ENCODE assay signal across 1 cellular context in the genomic region with DNA sequence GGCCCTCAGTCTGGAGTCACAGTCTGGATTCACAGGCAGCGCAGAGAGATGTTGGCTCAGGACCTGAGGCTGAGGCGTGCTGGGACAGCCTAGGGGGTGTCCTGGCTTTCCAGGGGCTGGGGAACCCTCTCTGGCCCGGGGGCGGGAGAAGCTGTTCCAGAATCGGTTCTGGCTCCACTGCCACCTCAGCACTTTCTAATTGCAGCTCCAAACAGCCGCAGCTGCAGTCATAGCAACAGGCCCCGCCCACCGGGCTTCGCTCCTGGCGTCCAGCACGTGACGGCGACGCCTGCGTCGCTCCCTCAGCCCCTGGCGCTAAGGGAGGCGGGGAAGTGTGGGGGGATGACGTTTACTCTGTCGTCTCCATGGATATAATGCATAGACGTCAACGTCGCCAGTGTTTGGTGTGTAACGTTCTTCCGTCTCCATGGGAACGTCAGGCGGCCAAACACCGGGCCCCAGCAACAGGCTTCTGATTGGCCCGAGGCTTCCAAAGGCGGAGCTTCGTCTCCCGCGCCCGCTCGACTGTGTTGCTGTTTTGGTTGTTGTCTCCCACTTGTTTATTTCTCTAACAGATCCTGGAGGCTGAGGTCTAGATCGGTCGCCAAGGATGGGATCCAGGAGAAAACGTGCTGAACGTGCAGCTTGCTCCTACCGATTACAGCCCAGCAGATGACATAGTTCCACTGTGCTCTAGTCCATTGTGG.
TF ChIP-seq lines count a peak whose summit lies in the region.

No MANE protein-coding gene starts in this region.

TF ChIP-seq in K562, 482 proteins besides CTCF, POLR2A, EP300 and RAD21 (continued from another document and continues in another):
- TF ChIP-seq CREBBP (IDR thresholded peaks at IDR 0.05; ENCODE audit: low read depth, low read length) (no peak), FOXK2 (conservative IDR thresholded peaks at IDR 0.05 in 1 of 2, IDR thresholded peaks at IDR 0.05 in 1 of 2; ENCODE audit: low read depth in 2 of 2) (peak; percentile 91 to 92), TCF7L2 (IDR thresholded peaks at IDR 0.05; ENCODE audit: low read depth, low read length) (no peak), ZNF76 (CRISPR knock-in tag; IDR thresholded peaks at IDR 0.05; ENCODE audit: borderline replicate concordance) (no peak), RBFOX2 (IDR thresholded peaks at IDR 0.05; ENCODE audit: low read depth, low read length) (peak; percentile 78), TFAP4 (CRISPR knock-in tag; IDR thresholded peaks at IDR 0.05; ENCODE audit: borderline replicate concordance) (peak; percentile 82; the same call in 1 of the 2 replicates), ZNF384 (IDR thresholded peaks at IDR 0.05; ENCODE audit: low read depth, low read length) (no peak), PHF21A (IDR thresholded peaks at IDR 0.05; ENCODE audit: borderline replicate concordance, low read depth) (no peak), RBM34 (IDR thresholded peaks at IDR 0.05; ENCODE audit: borderline replicate concordance, insufficient read depth, low read length) (no peak), PBX2 (CRISPR knock-in tag; IDR thresholded peaks at IDR 0.05; ENCODE audit: low read depth) (no peak), PBX2 (tag; conservative IDR thresholded peaks at IDR 0.05; ENCODE audit: low read depth) (no peak), ZNF175 (CRISPR knock-in tag; IDR thresholded peaks at IDR 0.05; ENCODE audit: low read depth) (no peak), KLF1 (tag; IDR thresholded peaks at IDR 0.05) (no peak), REST (CRISPR knock-in tag; IDR thresholded peaks at IDR 0.05; ENCODE audit: low read depth) (no peak), IFI16 (CRISPR knock-in tag; IDR thresholded peaks at IDR 0.05) (no peak), SRSF1 (IDR thresholded peaks at IDR 0.05; ENCODE audit: low read depth, low read length) (no peak), ZNF551 (CRISPR knock-in tag; IDR thresholded peaks at IDR 0.05) (no peak), SAFB (IDR thresholded peaks at IDR 0.05; ENCODE audit: borderline replicate concordance, low read depth, low read length) (no peak), FOXP1 (CRISPR knock-in tag; IDR thresholded peaks at IDR 0.05) (peak; percentile 82), BCOR (IDR thresholded peaks at IDR 0.05) (no peak), ZNF224 (CRISPR knock-in tag; IDR thresholded peaks at IDR 0.05) (no peak), ZBTB1 (CRISPR knock-in tag; IDR thresholded peaks at IDR 0.05; ENCODE audit: borderline replicate concordance, low read depth) (no peak), CC2D1A (IDR thresholded peaks at IDR 0.05) (no peak), ATF1 (CRISPR knock-in tag; IDR thresholded peaks at IDR 0.05) (no peak), ATF1 (tag; IDR thresholded peaks at IDR 0.05) (peak; percentile 96), RUNX1 (IDR thresholded peaks at IDR 0.05; ENCODE audit: low read depth) (no peak), BRF1 (IDR thresholded peaks at IDR 0.05; ENCODE audit: borderline replicate concordance, extremely low read depth, insufficient read length) (no peak), SFPQ (IDR thresholded peaks at IDR 0.05; ENCODE audit: low read depth, low read length) (no peak), SMARCE1 (IDR thresholded peaks at IDR 0.05) (no peak), NCOA6 (IDR thresholded peaks at IDR 0.05) (no peak)
- TF ChIP-seq, protein P1, sequence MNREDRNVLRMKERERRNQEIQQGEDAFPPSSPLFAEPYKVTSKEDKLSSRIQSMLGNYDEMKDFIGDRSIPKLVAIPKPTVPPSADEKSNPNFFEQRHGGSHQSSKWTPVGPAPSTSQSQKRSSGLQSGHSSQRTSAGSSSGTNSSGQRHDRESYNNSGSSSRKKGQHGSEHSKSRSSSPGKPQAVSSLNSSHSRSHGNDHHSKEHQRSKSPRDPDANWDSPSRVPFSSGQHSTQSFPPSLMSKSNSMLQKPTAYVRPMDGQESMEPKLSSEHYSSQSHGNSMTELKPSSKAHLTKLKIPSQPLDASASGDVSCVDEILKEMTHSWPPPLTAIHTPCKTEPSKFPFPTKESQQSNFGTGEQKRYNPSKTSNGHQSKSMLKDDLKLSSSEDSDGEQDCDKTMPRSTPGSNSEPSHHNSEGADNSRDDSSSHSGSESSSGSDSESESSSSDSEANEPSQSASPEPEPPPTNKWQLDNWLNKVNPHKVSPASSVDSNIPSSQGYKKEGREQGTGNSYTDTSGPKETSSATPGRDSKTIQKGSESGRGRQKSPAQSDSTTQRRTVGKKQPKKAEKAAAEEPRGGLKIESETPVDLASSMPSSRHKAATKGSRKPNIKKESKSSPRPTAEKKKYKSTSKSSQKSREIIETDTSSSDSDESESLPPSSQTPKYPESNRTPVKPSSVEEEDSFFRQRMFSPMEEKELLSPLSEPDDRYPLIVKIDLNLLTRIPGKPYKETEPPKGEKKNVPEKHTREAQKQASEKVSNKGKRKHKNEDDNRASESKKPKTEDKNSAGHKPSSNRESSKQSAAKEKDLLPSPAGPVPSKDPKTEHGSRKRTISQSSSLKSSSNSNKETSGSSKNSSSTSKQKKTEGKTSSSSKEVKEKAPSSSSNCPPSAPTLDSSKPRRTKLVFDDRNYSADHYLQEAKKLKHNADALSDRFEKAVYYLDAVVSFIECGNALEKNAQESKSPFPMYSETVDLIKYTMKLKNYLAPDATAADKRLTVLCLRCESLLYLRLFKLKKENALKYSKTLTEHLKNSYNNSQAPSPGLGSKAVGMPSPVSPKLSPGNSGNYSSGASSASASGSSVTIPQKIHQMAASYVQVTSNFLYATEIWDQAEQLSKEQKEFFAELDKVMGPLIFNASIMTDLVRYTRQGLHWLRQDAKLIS (CRISPR knock-in tag; IDR thresholded peaks at IDR 0.05) = 0 out of 2 replicates have a peak, but pooled peaks have one; percentile 58
- TF ChIP-seq, protein P2, sequence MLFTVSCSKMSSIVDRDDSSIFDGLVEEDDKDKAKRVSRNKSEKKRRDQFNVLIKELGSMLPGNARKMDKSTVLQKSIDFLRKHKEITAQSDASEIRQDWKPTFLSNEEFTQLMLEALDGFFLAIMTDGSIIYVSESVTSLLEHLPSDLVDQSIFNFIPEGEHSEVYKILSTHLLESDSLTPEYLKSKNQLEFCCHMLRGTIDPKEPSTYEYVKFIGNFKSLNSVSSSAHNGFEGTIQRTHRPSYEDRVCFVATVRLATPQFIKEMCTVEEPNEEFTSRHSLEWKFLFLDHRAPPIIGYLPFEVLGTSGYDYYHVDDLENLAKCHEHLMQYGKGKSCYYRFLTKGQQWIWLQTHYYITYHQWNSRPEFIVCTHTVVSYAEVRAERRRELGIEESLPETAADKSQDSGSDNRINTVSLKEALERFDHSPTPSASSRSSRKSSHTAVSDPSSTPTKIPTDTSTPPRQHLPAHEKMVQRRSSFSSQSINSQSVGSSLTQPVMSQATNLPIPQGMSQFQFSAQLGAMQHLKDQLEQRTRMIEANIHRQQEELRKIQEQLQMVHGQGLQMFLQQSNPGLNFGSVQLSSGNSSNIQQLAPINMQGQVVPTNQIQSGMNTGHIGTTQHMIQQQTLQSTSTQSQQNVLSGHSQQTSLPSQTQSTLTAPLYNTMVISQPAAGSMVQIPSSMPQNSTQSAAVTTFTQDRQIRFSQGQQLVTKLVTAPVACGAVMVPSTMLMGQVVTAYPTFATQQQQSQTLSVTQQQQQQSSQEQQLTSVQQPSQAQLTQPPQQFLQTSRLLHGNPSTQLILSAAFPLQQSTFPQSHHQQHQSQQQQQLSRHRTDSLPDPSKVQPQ (CRISPR knock-in tag; IDR thresholded peaks at IDR 0.05; ENCODE audit: borderline replicate concordance) = no peak
- TF ChIP-seq, protein P3, sequence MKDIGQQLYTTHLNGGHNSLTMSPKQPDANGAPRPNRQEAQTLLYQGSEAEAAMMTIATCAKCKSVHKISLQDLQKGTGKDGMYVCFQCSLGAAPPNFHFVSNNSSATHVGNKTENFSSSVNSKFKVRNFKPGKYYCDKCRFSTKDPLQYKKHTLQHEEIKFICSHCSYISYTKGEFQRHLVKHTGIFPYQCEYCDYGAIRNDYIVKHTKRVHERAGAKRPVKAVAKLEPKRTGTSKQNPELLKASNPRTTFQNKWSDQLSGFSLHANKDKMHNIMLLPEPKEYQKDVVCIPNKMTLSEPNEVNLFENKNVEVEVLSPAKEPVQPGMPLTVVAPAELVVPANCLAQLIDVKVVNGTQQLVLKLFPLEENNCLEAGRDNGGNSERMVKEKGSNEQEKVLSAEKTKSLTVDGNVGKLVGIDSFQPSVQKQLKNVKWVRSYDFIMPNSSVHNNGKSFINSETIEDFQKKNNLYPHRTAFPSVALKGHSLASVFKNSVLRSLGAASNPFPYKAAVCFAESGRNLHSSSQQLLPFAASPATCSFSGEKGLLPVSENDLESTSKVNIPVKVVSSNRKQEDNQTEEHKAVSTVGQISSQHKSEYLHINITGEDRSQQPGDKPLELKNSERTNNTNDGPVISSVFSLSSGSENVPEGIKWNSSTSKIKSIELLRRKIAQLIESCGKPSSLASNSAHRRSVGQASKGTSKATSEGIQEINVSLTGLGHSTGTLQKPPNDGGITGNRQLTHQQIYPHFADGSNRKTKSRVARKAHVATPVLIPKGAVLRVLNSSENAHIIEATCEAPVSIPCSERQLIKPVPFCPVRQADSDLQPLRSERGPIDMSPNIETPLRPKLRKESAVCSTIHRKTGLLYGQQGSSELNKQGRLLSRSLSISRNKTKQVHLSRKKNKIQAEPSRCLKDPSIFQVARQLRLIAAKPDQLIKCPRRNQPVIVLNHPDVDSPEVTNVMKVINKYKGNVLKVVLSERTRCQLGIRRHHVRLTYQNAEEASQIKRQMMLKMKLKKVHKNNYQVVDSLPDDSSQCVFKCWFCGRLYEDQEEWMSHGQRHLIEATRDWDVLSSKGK (CRISPR knock-in tag; IDR thresholded peaks at IDR 0.05) = no peak
- TF ChIP-seq, protein P4, sequence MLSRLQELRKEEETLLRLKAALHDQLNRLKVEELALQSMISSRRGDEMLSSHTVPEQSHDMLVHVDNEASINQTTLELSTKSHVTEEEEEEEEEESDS (CRISPR knock-in tag; IDR thresholded peaks at IDR 0.05) = no peak
- TF ChIP-seq, protein P5, sequence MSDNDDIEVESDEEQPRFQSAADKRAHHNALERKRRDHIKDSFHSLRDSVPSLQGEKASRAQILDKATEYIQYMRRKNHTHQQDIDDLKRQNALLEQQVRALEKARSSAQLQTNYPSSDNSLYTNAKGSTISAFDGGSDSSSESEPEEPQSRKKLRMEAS (CRISPR knock-in tag; IDR thresholded peaks at IDR 0.05) = peak; percentile 81
